ENCODE assay signal across 1 cellular context in the genomic region with DNA sequence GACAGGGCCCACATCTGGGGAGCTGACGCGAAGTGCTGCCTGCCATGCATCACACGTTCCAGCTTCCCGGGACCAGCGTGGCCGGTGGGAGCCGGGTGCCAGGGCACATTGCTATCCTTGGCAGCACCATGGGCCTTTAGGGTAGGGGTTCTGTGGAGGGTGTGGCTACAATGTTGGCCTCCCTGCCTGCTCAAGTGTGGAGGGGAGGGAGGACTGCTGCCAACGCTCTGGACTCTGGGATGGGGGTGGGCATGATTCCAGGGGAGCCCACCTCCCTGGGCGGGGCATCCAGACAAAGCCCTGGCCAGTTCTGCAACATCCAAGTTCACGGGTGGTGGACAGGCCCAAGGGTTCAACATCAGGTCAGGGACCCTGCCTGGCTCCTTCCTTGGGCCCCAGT.
TF ChIP-seq lines count a peak whose summit lies in the region.

No MANE protein-coding gene starts in this region.

TF ChIP-seq in H1, 55 proteins besides CTCF, POLR2A, EP300 and RAD21:
- no peak for TF ChIP-seq SRF (IDR thresholded peaks at IDR 0.05; ENCODE audit: low read depth, low read length)
- no peak for TF ChIP-seq GTF2F1 (IDR thresholded peaks at IDR 0.05; ENCODE audit: borderline replicate concordance, low read depth, low read length)
- TF ChIP-seq TBP (IDR thresholded peaks at IDR 0.05; ENCODE audit: low read depth, low read length) = no peak
- TF ChIP-seq CBX8 (IDR thresholded peaks at IDR 0.05; ENCODE audit: borderline replicate concordance, low read depth, low read length) = no peak
- no peak for TF ChIP-seq PHF8 (conservative IDR thresholded peaks at IDR 0.05; ENCODE audit: low read depth, low read length)
- no peak for TF ChIP-seq CHD2 (IDR thresholded peaks at IDR 0.05; ENCODE audit: low read length)
- no peak for TF ChIP-seq TAF1 (IDR thresholded peaks at IDR 0.05; ENCODE audit: low read depth, low read length)
- TF ChIP-seq TCF12 (IDR thresholded peaks at IDR 0.05; ENCODE audit: low read depth, low read length) = no peak
- no peak for TF ChIP-seq NANOG (IDR thresholded peaks at IDR 0.05; ENCODE audit: insufficient read depth, low read depth, low read length, poor library complexity, severe bottlenecking)
- TF ChIP-seq, protein P1, sequence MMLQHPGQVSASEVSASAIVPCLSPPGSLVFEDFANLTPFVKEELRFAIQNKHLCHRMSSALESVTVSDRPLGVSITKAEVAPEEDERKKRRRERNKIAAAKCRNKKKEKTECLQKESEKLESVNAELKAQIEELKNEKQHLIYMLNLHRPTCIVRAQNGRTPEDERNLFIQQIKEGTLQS (IDR thresholded peaks at IDR 0.05; ENCODE audit: insufficient read depth, low read depth, low read length) = no peak
- TF ChIP-seq CBX5 (IDR thresholded peaks at IDR 0.05; ENCODE audit: low read depth, low read length) = no peak
- TF ChIP-seq RXRA (IDR thresholded peaks at IDR 0.05; ENCODE audit: insufficient read depth, low read depth, low read length) = no peak
- TF ChIP-seq RFX5 (IDR thresholded peaks at IDR 0.05; ENCODE audit: borderline replicate concordance, low read depth, low read length) = no peak
- TF ChIP-seq CTBP2 (IDR thresholded peaks at IDR 0.05; ENCODE audit: borderline replicate concordance, insufficient read depth, insufficient read length, low read length) = no peak
